ENCODE assay signal across 1 cellular context in genomic region chr20:38434310-38434741, GRCh38.
TF ChIP-seq lines count a peak whose summit lies in the region.

No MANE protein-coding gene starts in this region.

TF ChIP-seq in K562, 482 proteins besides CTCF, POLR2A, EP300 and RAD21 (continues in another document):
- TF ChIP-seq CEBPG (CRISPR knock-in tag; IDR thresholded peaks at IDR 0.05), result no peak
- no peak for TF ChIP-seq CEBPG (tag; conservative IDR thresholded peaks at IDR 0.05 in 1 of 2, IDR thresholded peaks at IDR 0.05 in 1 of 2)
- no peak for TF ChIP-seq PTRF (tag; IDR thresholded peaks at IDR 0.05)
- no peak for TF ChIP-seq SMC3 (conservative IDR thresholded peaks at IDR 0.05; ENCODE audit: insufficient read depth, low read depth, low read length)
- no peak for TF ChIP-seq CBFB (CRISPR knock-in tag; IDR thresholded peaks at IDR 0.05)
- no peak for TF ChIP-seq C11orf30 (IDR thresholded peaks at IDR 0.05; ENCODE audit: low read depth)
- TF ChIP-seq BRCA1 (IDR thresholded peaks at IDR 0.05), result no peak
- 0 out of 2 replicates have a peak, but pooled peaks have one; percentile 5 for TF ChIP-seq BRCA1 (CRISPR knock-in tag; IDR thresholded peaks at IDR 0.05)
- no peak for TF ChIP-seq SNAPC5 (CRISPR knock-in tag; IDR thresholded peaks at IDR 0.05)
- no peak for TF ChIP-seq SRF (CRISPR knock-in tag; IDR thresholded peaks at IDR 0.05)
- TF ChIP-seq ZBTB1 (CRISPR knock-in tag; IDR thresholded peaks at IDR 0.05; ENCODE audit: borderline replicate concordance, low read depth), result 0 out of 2 replicates have a peak, but pooled peaks have one; percentile 10
- TF ChIP-seq MAFF (IDR thresholded peaks at IDR 0.05; ENCODE audit: low read length), result no peak
- no peak for TF ChIP-seq ZFP36 (IDR thresholded peaks at IDR 0.05; ENCODE audit: low read depth, low read length, partially characterized antibody)
- TF ChIP-seq HDAC3 (IDR thresholded peaks at IDR 0.05; ENCODE audit: borderline replicate concordance, partially characterized antibody), result no peak
- no peak for TF ChIP-seq ZBTB17 (CRISPR knock-in tag; IDR thresholded peaks at IDR 0.05)
- no peak for TF ChIP-seq MCM5 (IDR thresholded peaks at IDR 0.05; ENCODE audit: low read depth)
- no peak for TF ChIP-seq MITF (IDR thresholded peaks at IDR 0.05)
- no peak for TF ChIP-seq MCM3 (IDR thresholded peaks at IDR 0.05)
- TF ChIP-seq TRIM25 (IDR thresholded peaks at IDR 0.05; ENCODE audit: borderline replicate concordance), result no peak
- TF ChIP-seq ZBTB26 (CRISPR knock-in tag; IDR thresholded peaks at IDR 0.05), result no peak
- no peak for TF ChIP-seq ZNF12 (CRISPR knock-in tag; IDR thresholded peaks at IDR 0.05)
- no peak for TF ChIP-seq HCFC1 (IDR thresholded peaks at IDR 0.05; ENCODE audit: low read depth, low read length)
- TF ChIP-seq NRF1 (conservative IDR thresholded peaks at IDR 0.05 in 1 of 2, IDR thresholded peaks at IDR 0.05 in 1 of 2), result 0 out of 4 replicates have a peak, but pooled peaks of 1 of the 2 experiments have one; percentile 26
- TF ChIP-seq MEF2D (tag; conservative IDR thresholded peaks at IDR 0.05; ENCODE audit: low read depth), result no peak
- no peak for TF ChIP-seq NCOA2 (IDR thresholded peaks at IDR 0.05; ENCODE audit: partially characterized antibody in 2 of 2)
- TF ChIP-seq ZNF551 (CRISPR knock-in tag; IDR thresholded peaks at IDR 0.05), result no peak
- TF ChIP-seq RNF219 (CRISPR knock-in tag; IDR thresholded peaks at IDR 0.05), result no peak
- no peak for TF ChIP-seq RB1 (IDR thresholded peaks at IDR 0.05; ENCODE audit: low read depth)
- no peak for TF ChIP-seq TOE1 (IDR thresholded peaks at IDR 0.05; ENCODE audit: borderline replicate concordance)
- no peak for TF ChIP-seq TOE1 (CRISPR knock-in tag; IDR thresholded peaks at IDR 0.05; ENCODE audit: borderline replicate concordance, low read depth)
- TF ChIP-seq CREB1 (IDR thresholded peaks at IDR 0.05), result no peak
- no peak for TF ChIP-seq CREB1 (CRISPR knock-in tag; IDR thresholded peaks at IDR 0.05)
- no peak for TF ChIP-seq NFIC (IDR thresholded peaks at IDR 0.05)
- 0 out of 2 replicates have a peak, but pooled peaks have one; percentile 77 for TF ChIP-seq MED1 (CRISPR knock-in tag; IDR thresholded peaks at IDR 0.05; ENCODE audit: borderline replicate concordance)
- no peak for TF ChIP-seq HNRNPLL (IDR thresholded peaks at IDR 0.05; ENCODE audit: low read depth, low read length, poor library complexity, severe bottlenecking)
- no peak for TF ChIP-seq E2F3 (CRISPR knock-in tag; IDR thresholded peaks at IDR 0.05)
- TF ChIP-seq HBP1 (CRISPR knock-in tag; IDR thresholded peaks at IDR 0.05), result no peak
- TF ChIP-seq ZBTB12 (CRISPR knock-in tag; IDR thresholded peaks at IDR 0.05), result no peak
- TF ChIP-seq SIN3A (IDR thresholded peaks at IDR 0.05; ENCODE audit: borderline replicate concordance in 2 of 2, control insufficient read depth in 1 of 2, low read depth in 2 of 2, low read length in 2 of 2), result no peak
- no peak for TF ChIP-seq FOS (IDR thresholded peaks at IDR 0.05; ENCODE audit: extremely low read depth, insufficient read length)
- TF ChIP-seq ZBTB34 (CRISPR knock-in tag; IDR thresholded peaks at IDR 0.05), result no peak
- TF ChIP-seq L3MBTL2 (IDR thresholded peaks at IDR 0.05), result no peak
- TF ChIP-seq ESRRA (IDR thresholded peaks at IDR 0.05; ENCODE audit: borderline replicate concordance, low read depth), result no peak
- no peak for TF ChIP-seq TFAP4 (CRISPR knock-in tag; IDR thresholded peaks at IDR 0.05; ENCODE audit: borderline replicate concordance)
- TF ChIP-seq SFPQ (IDR thresholded peaks at IDR 0.05; ENCODE audit: low read depth, low read length), result no peak
- no peak for TF ChIP-seq IRF9 (tag; IDR thresholded peaks at IDR 0.05)
